1 cellular context compared by ENCODE assay signal in the genomic region with DNA sequence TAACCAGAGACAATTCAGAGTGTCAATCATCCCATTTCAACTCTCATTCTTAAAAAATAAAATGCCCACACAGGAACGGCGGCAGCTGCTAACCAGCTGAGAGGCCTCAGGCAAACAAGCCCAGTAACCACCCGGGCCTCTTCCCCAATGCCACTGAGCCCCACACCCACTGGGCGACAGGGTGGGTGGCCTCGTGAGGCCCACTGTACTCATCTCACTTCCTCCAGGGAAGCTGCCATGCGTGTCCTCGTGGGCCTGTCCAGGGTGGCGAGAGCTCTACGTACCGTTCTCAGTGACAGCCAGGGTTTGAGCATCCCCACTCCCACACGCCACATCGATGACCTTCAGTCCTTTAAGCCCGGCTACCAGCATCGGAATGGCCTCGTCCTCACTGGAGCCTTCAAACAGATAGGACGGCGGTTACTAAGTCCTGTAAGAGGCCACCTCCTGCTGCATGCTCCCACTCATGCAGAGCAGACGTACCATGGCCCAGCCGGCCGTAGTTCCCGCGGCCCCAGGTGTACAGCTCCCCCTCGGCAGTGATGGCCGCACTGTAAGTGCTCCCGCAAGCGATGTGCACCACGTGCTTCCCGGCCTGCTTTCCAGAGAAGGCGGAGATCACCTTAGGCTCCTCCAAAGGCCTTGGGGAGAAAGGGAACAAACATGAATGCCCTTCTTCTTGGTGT.
A peak's percentile ranks its signal among the peaks of the same experiment; 100 is the strongest.
TF ChIP-seq lines count a peak whose summit lies in the region.

No MANE protein-coding gene starts in this region.

TF ChIP-seq in HepG2, 621 proteins besides CTCF, POLR2A, EP300 and RAD21:
- peak; percentile 18 for TF ChIP-seq AGO2 (optimal IDR thresholded peaks at IDR 0.05; ENCODE audit: low read depth, low read length)
- TF ChIP-seq ZNF562 (CRISPR knock-in tag; IDR thresholded peaks at IDR 0.05; ENCODE audit: borderline replicate concordance): no peak
